Comparison of ENCODE assay signal across 8 cellular contexts in the genomic region with DNA sequence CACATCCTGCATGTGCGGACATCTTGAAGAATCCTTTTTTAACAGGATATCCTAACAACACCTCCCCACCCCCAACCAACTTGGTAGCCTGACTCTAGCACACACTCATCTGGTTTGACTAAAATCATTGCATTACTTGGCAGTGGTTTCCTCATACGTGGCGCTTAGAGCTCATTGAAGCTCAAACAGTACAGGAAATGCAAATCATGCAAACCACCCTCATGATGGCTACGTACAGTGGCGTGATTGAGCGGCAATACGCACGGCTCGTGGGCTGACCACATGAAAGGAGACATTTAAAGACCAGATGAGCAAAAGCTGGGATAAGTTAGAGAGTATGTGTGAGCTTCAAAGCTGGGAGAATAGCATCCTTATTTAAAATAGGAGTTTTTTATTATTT.
DNase-seq lines count a peak whose midpoint lies in the region; TF ChIP-seq lines count a peak whose summit lies in the region.

No MANE protein-coding gene starts in this region.

- H3K4me1 Mint-ChIP-seq in HFFc6 (ENCODE audit: low read depth): peaks cover 18% of the 10 kb centered on the region
- peaks cover 52% of the 10 kb centered on the region for H3K4me1 Mint-ChIP-seq in activated naive CD8-positive, alpha-beta T cell treated with anti-CD3 and anti-CD28 coated beads for 36 hours

- H3K4me3 ChIP-seq in GM06990 (replicated peaks; ENCODE audit: low read depth, low read length): no peak overlapping the region

- peak overlapping the region; percentile 61 for H3K4me3 Mint-ChIP-seq in HFFc6
- peak overlapping the region; percentile 30 for H3K4me3 Mint-ChIP-seq in activated naive CD8-positive, alpha-beta T cell treated with anti-CD3 and anti-CD28 coated beads for 36 hours

- H3K9me3 Mint-ChIP-seq in HFFc6: no peaks in the 10 kb centered on the region
- H3K9me3 Mint-ChIP-seq in activated naive CD8-positive, alpha-beta T cell treated with anti-CD3 and anti-CD28 coated beads for 36 hours: peaks cover 2% of the 10 kb centered on the region

- H3K36me3 Mint-ChIP-seq in HFFc6 (ENCODE audit: low read depth): no peaks in the 10 kb centered on the region
- H3K36me3 Mint-ChIP-seq in activated naive CD8-positive, alpha-beta T cell treated with anti-CD3 and anti-CD28 coated beads for 36 hours: peaks cover 35% of the 10 kb centered on the region

- DNase-seq in GM06990 (ENCODE audit: extremely low read depth, insufficient read length) (peak; percentile 60), HFFc6 (peak; percentile 72), SK-MEL-5 (ENCODE audit: low read depth, low spot score) (peak; percentile 58), mucosa of gallbladder (ENCODE audit: low spot score) (no peak), head of caudate nucleus (no peak), NCI-H1694 treated with DMSO at 0.1 percent for 48 hours (lab: John Stamatoyannopoulos, UW) (no peak)
- DNase-seq in activated naive CD8-positive, alpha-beta T cell treated with anti-CD3 and anti-CD28 coated beads for 36 hours: peak; percentile 79
- DNase-seq in stimulated activated CD4-positive, alpha-beta T cell treated with anti-CD3 and anti-CD28 coated beads, Interleukin-4, amount 100 ng/mL, for 4 hours: peak; percentile 47 to 75

- in situ Hi-C loops in SK-MEL-5 (cut with HindIII; ENCODE audit: low pct_unique_long_range_greater_than_20kb, low sequenced_read_pairs): no loop called here

- no peaks in the 10 kb centered on the region for H3K27me3 ChIP-seq in GM06990 (replicated peaks; ENCODE audit: control insufficient read depth, insufficient read depth, low read length)

- H3K27me3 Mint-ChIP-seq in HFFc6 (ENCODE audit: insufficient read depth): no peaks in the 10 kb centered on the region
- H3K27me3 Mint-ChIP-seq in activated naive CD8-positive, alpha-beta T cell treated with anti-CD3 and anti-CD28 coated beads for 36 hours: no peaks in the 10 kb centered on the region

- H3K36me3 ChIP-seq in GM06990 (ENCODE audit: control insufficient read depth, insufficient read depth, low read length): no peaks in the 10 kb centered on the region

- H3K27ac Mint-ChIP-seq in HFFc6: peak overlapping the region; percentile 90
- peak overlapping the region; percentile 91 for H3K27ac Mint-ChIP-seq in activated naive CD8-positive, alpha-beta T cell treated with anti-CD3 and anti-CD28 coated beads for 36 hours

- no peak for TF ChIP-seq CTCF in GM06990 (IDR thresholded peaks at IDR 0.05; ENCODE audit: insufficient read depth, low read length, poor library complexity, severe bottlenecking)
- TF ChIP-seq CTCF in HFFc6 (IDR thresholded peaks at IDR 0.05): no peak

- intact Hi-C loops in head of caudate nucleus (cut with DNase I): no loop called here

Comparison
In these comparisons a context has a peak if more than half of its experiments do, and no peak if none do; other contexts are left out.
1. DNase-seq: peak in GM06990 (single experiment), HFFc6 (single experiment), SK-MEL-5 (single experiment), activated naive CD8-positive, alpha-beta T cell treated with anti-CD3 and anti-CD28 coated beads for 36 hours (single experiment) and stimulated activated CD4-positive, alpha-beta T cell treated with anti-CD3 and anti-CD28 coated beads, Interleukin-4, amount 100 ng/mL, for 4 hours (2 of 2); none in mucosa of gallbladder (single experiment), head of caudate nucleus (0 of 42) and NCI-H1694 treated with DMSO at 0.1 percent for 48 hours (single experiment).